ENCODE assay signal across 14 cellular contexts in genomic region chr7:930975-931758, GRCh38. TPM values are rescaled to one million over a fixed set of nuclear protein-coding genes. Genes with fewer than 3 reads are reported as not detected.
DNase-seq lines count a peak whose midpoint lies in the region; ATAC-seq and TF ChIP-seq lines count a peak whose summit lies in the region.
"Had no signal": no experiment of that assay in that cellular context is flagged by ENCODE, and none has a peak within 500 bp of the region (broad histone marks: within the 10 kb centered on the region; RNA-seq: fewer than 3 reads in every experiment).

No MANE protein-coding gene starts in this region.

- no peak overlapping the region for H3K4me2 ChIP-seq in mesenchymal stem cell (ENCODE audit: low read length, poor library complexity, severe bottlenecking)

- CTCF ChIA-PET in activated CD8-positive, alpha-beta T cell treated with anti-CD3 and anti-CD28 coated beads, Interleukin-2, amount 10 ng/mL, durations not matched to agents 7 days and 5 days (lab: Charles Lee): interaction anchor here (1.7 kb wide), 1 partner anchor 62 kb away, joined by 5 read pairs; no protein-coding TSS in a partner anchor

- H3K18ac ChIP-seq in mesenchymal stem cell (ENCODE audit: low read depth in 1 of 2, low read length in 2 of 2): no peak overlapping the region

- no peak overlapping the region for H2BK12ac ChIP-seq in mesenchymal stem cell (ENCODE audit: low read length in 2 of 2)

- H2AFZ ChIP-seq in mesenchymal stem cell (ENCODE audit: low read depth, low read length): no peak overlapping the region
- H2AFZ ChIP-seq: parathyroid adenoma had no signal

- no peak overlapping the region for H2BK5ac ChIP-seq in mesenchymal stem cell (ENCODE audit: low read depth, low read length, poor library complexity, severe bottlenecking)

- POLR2A ChIA-PET in activated CD8-positive, alpha-beta T cell treated with anti-CD3 and anti-CD28 coated beads, Interleukin-2, amount 10 ng/mL, durations not matched to agents 7 days and 5 days (lab: Charles Lee): no interaction called here

- H3K14ac ChIP-seq in mesenchymal stem cell (ENCODE audit: low read length in 2 of 2): no peak overlapping the region

- H3K9me3 Mint-ChIP-seq in activated CD8-positive, alpha-beta T cell treated with anti-CD3 and anti-CD28 coated beads, Interleukin-2, amount 10 ng/mL, durations not matched to agents 7 days and 5 days (ENCODE audit: insufficient read depth): no peaks in the 10 kb centered on the region

- H3K27ac ChIP-seq in mesenchymal stem cell (ENCODE audit: low read length, poor library complexity, severe bottlenecking) (no peak overlapping the region), esophagus squamous epithelium (no peak overlapping the region)
- H3K27ac ChIP-seq: parathyroid adenoma had no signal

- TF ChIP-seq CTCF in GM06990 (IDR thresholded peaks at IDR 0.05; ENCODE audit: insufficient read depth, low read length, poor library complexity, severe bottlenecking) (no peak), esophagus squamous epithelium (IDR thresholded peaks at IDR 0.05) (no peak)

- DNase-seq in AML-193 (lab: John Stamatoyannopoulos, UW): peak; percentile 76 to 84
- peak; percentile 13 for DNase-seq in GM06990 (ENCODE audit: extremely low read depth, insufficient read length)
- no peak for DNase-seq in activated CD8-positive, alpha-beta T cell treated with anti-CD3 and anti-CD28 coated beads, Interleukin-2, amount 10 ng/mL, durations not matched to agents 7 days and 5 days
- DNase-seq in mesenchymal stem cell: no peak
- DNase-seq in cerebellar nuclear complex (lab: John Stamatoyannopoulos, UW): no peak
- no peak for DNase-seq in esophagus squamous epithelium (lab: John Stamatoyannopoulos, UW)
- DNase-seq: activated T-cell treated with anti-CD3 and anti-CD28 coated beads, Interleukin-2, amount 50 U/mL, for 48 hours; midbrain; NCI-H1048 had no signal

- no peak overlapping the region for H3K23ac ChIP-seq in mesenchymal stem cell (ENCODE audit: low read length in 2 of 2)

- H3K4me1 Mint-ChIP-seq in activated CD8-positive, alpha-beta T cell treated with anti-CD3 and anti-CD28 coated beads, Interleukin-2, amount 10 ng/mL, durations not matched to agents 7 days and 5 days (ENCODE audit: low read depth): peaks cover 26% of the 10 kb centered on the region

- no peak overlapping the region for H3K9ac ChIP-seq in mesenchymal stem cell (ENCODE audit: low read length)
- H3K9ac ChIP-seq: parathyroid adenoma had no signal

- no peak for TF ChIP-seq POLR2A in esophagus squamous epithelium (IDR thresholded peaks at IDR 0.05)

- no peak overlapping the region for H4K8ac ChIP-seq in mesenchymal stem cell (ENCODE audit: low read length)

- no peaks in the 10 kb centered on the region for H3K79me1 ChIP-seq in mesenchymal stem cell (replicated peaks; ENCODE audit: low read length, poor library complexity, severe bottlenecking)

- no peak overlapping the region for H2BK120ac ChIP-seq in mesenchymal stem cell (ENCODE audit: low read depth, low read length)

- H3K4me1 ChIP-seq in mesenchymal stem cell (ENCODE audit: control insufficient read depth, insufficient read depth, low read depth, low read length) (peaks cover 13% of the 10 kb centered on the region), esophagus squamous epithelium (peaks cover 0 to 18% (median 0%) of the 10 kb centered on the region in 3 donors)
- H3K4me1 ChIP-seq: parathyroid adenoma had no signal

- H3K9me3 ChIP-seq in mesenchymal stem cell (ENCODE audit: control insufficient read depth, low read length) (no peaks in the 10 kb centered on the region), esophagus squamous epithelium (no peaks in the 10 kb centered on the region)
- H3K9me3 ChIP-seq: upper lobe of left lung had no signal

- peaks cover 9% of the 10 kb centered on the region for H3K36me3 Mint-ChIP-seq in activated CD8-positive, alpha-beta T cell treated with anti-CD3 and anti-CD28 coated beads, Interleukin-2, amount 10 ng/mL, durations not matched to agents 7 days and 5 days (ENCODE audit: low read depth)

- peaks cover 3% of the 10 kb centered on the region for H3K36me3 ChIP-seq in GM06990 (ENCODE audit: control insufficient read depth, insufficient read depth, low read length)
- H3K36me3 ChIP-seq in mesenchymal stem cell (ENCODE audit: control insufficient read depth in 1 of 2, insufficient read depth in 2 of 2, low read depth in 1 of 2, low read length in 2 of 2): no peaks in the 10 kb centered on the region
- no peaks in the 10 kb centered on the region for H3K36me3 ChIP-seq in esophagus squamous epithelium

- intact Hi-C loops in esophagus squamous epithelium (cut with DNase I): no loop called here

- H2AK5ac ChIP-seq in mesenchymal stem cell (ENCODE audit: low read length, severe bottlenecking): peak overlapping the region; percentile 16

- H3K27ac Mint-ChIP-seq in activated CD8-positive, alpha-beta T cell treated with anti-CD3 and anti-CD28 coated beads, Interleukin-2, amount 10 ng/mL, durations not matched to agents 7 days and 5 days: peak overlapping the region; percentile 15

- ATAC-seq in activated CD8-positive, alpha-beta T cell treated with anti-CD3 and anti-CD28 coated beads, Interleukin-2, amount 10 ng/mL, durations not matched to agents 7 days and 5 days: no peak
- ATAC-seq in HG03097 (IDR thresholded peaks at IDR 0.05; ENCODE audit: low FRiP score, unreplicated experiment): no peak
- ATAC-seq in GM19463 (IDR thresholded peaks at IDR 0.05; ENCODE audit: unreplicated experiment): no peak

- no peak overlapping the region for H3K4me3 Mint-ChIP-seq in activated CD8-positive, alpha-beta T cell treated with anti-CD3 and anti-CD28 coated beads, Interleukin-2, amount 10 ng/mL, durations not matched to agents 7 days and 5 days

- H4K91ac ChIP-seq in mesenchymal stem cell (ENCODE audit: low read length): no peak overlapping the region

- no peak overlapping the region for H2BK15ac ChIP-seq in mesenchymal stem cell (ENCODE audit: low read depth, poor library complexity, severe bottlenecking)

- WGBS in mesenchymal stem cell: 82% methylated on average over 29 of the region's 29 CpGs
- 74% methylated on average over 29 of the region's 29 CpGs for WGBS in esophagus squamous epithelium, 2 donors

- no peaks in the 10 kb centered on the region for H3K27me3 Mint-ChIP-seq in activated CD8-positive, alpha-beta T cell treated with anti-CD3 and anti-CD28 coated beads, Interleukin-2, amount 10 ng/mL, durations not matched to agents 7 days and 5 days (ENCODE audit: low read depth)

- H3K27me3 ChIP-seq in GM06990 (replicated peaks; ENCODE audit: control insufficient read depth, insufficient read depth, low read length): no peaks in the 10 kb centered on the region
- H3K27me3 ChIP-seq in mesenchymal stem cell (ENCODE audit: control insufficient read depth in 1 of 2, insufficient read depth in 1 of 2, low read length in 2 of 2): peaks cover 15 to 28% of the 10 kb centered on the region in 2 experiments
- H3K27me3 ChIP-seq in esophagus squamous epithelium: no peaks in the 10 kb centered on the region
- H3K27me3 ChIP-seq: upper lobe of left lung had no signal

- H3K4me3 ChIP-seq in GM06990 (replicated peaks; ENCODE audit: low read depth, low read length) (no peak overlapping the region), mesenchymal stem cell (ENCODE audit: insufficient read depth in 1 of 2, low read depth in 1 of 2, low read length in 2 of 2) (no peak overlapping the region), esophagus squamous epithelium (no peak overlapping the region)
- H3K4me3 ChIP-seq: upper lobe of left lung had no signal

- no peak overlapping the region for H3K4ac ChIP-seq in mesenchymal stem cell (ENCODE audit: low read depth in 1 of 2, low read length in 2 of 2)

RNA-seq across cellular contexts. Expression of gene ADAP1, which starts 23.3 kb away (rescaled TPM):
- total RNA-seq in activated CD8-positive, alpha-beta T cell treated with anti-CD3 and anti-CD28 coated beads, Interleukin-2, amount 10 ng/mL, durations not matched to agents 7 days and 5 days: 10 to 100 TPM; 24.2 to 28.6 TPM
- polyA plus RNA-seq in mesenchymal stem cell (2013, experiment 1 of 2): 0.97 TPM
- 0.84 TPM for polyA plus RNA-seq in mesenchymal stem cell (2013, experiment 2 of 2)
- total RNA-seq in esophagus squamous epithelium: 10 to 100 TPM in 2 of 4 donors, 1 to 10 TPM in 2; 6.0 to 13.7 (median 9.9) TPM

RNA-seq across cellular contexts. Expression of gene COX19, which starts 44.2 kb away (rescaled TPM):
- total RNA-seq in activated CD8-positive, alpha-beta T cell treated with anti-CD3 and anti-CD28 coated beads, Interleukin-2, amount 10 ng/mL, durations not matched to agents 7 days and 5 days: 10 to 100 TPM; 16.8 to 18.2 TPM
- polyA plus RNA-seq in mesenchymal stem cell (2013, experiment 1 of 2): 6.3 TPM
- polyA plus RNA-seq in mesenchymal stem cell (2013, experiment 2 of 2): 5.9 TPM
- 10 to 100 TPM in 1 of 4 donors, 1 to 10 TPM in 3; 4.0 to 13.0 (median 6.9) TPM for total RNA-seq in esophagus squamous epithelium

RNA-seq across cellular contexts. Expression of gene CYP2W1, which starts 51.8 kb away (rescaled TPM):
- not detected for total RNA-seq in activated CD8-positive, alpha-beta T cell treated with anti-CD3 and anti-CD28 coated beads, Interleukin-2, amount 10 ng/mL, durations not matched to agents 7 days and 5 days
- not detected for polyA plus RNA-seq in mesenchymal stem cell (2013, experiment 1 of 2)
- not detected for polyA plus RNA-seq in mesenchymal stem cell (2013, experiment 2 of 2)
- under 1 TPM in 1 of 4 donors, not detected in 3; 0.76 TPM for total RNA-seq in esophagus squamous epithelium
- total RNA-seq: upper lobe of left lung had no signal
- polyA plus RNA-seq: BJ had no signal

RNA-seq across cellular contexts. Expression of gene GET4, which starts 54.8 kb away (rescaled TPM):
- total RNA-seq in activated CD8-positive, alpha-beta T cell treated with anti-CD3 and anti-CD28 coated beads, Interleukin-2, amount 10 ng/mL, durations not matched to agents 7 days and 5 days: 10 to 100 TPM; 32.2 to 38.3 TPM
- 23.7 TPM for polyA plus RNA-seq in mesenchymal stem cell (2013, experiment 1 of 2)
- polyA plus RNA-seq in mesenchymal stem cell (2013, experiment 2 of 2): 23.3 TPM
- 10 to 100 TPM; 22.3 to 29.6 (median 27.8) TPM for total RNA-seq in esophagus squamous epithelium

Comparison
In these comparisons a context has a peak if more than half of its experiments do, and no peak if none do; other contexts are left out.
1. DNase-seq: peak in AML-193 (2 of 2) and GM06990 (single experiment); none in activated CD8-positive, alpha-beta T cell treated with anti-CD3 and anti-CD28 coated beads, Interleukin-2, amount 10 ng/mL, durations not matched to agents 7 days and 5 days (single experiment), mesenchymal stem cell (single experiment), cerebellar nuclear complex (0 of 2) and esophagus squamous epithelium (single experiment).